8 cellular contexts compared by ENCODE assay signal in the genomic region with DNA sequence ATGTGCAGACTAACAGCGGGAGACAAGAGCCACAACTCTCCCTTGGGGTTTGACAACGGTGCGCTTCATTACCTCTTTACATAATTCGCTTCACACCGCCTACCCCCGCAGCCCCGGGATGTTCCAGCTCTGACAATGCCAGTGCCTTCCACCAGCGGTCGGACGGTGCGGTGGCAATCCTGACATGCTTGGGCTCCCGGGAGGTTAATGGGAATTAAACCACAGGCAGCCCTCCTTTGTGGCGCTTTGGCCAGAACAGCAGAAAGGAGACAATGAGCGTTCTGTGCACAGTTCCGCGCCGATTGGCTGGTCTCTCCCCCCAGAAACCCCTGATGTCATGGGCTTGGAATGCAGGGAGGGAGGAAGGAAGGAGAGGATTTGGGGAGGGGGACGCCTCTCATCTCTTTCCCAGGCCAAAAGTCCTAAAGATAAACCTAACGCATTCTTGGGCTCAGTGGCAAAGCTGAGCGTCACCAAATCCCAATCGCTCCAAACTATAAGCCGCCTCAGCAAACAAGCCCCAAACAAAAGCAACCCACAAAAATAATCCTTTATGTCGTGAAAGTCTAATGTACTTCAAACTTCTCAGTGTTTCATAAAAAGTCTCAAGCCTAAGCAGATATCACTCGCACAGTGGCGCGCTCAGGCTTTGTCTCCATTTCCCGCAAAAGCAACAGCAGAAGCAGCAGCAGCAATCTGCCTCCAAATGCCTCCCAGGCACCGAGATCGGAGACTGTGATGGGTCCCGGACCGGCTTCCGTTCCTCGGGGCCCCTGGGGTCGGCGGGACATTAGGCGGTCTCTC. TPM values are rescaled to one million over a fixed set of nuclear protein-coding genes. Genes with fewer than 3 reads are reported as not detected.
DNase-seq lines count a peak whose midpoint lies in the region; ATAC-seq lines count a peak whose summit lies in the region.

No MANE protein-coding gene starts in this region.

- peak overlapping the region; percentile 69 for H3K4me3 Mint-ChIP-seq in central memory CD8-positive, alpha-beta T cell

- H3K9me3 Mint-ChIP-seq in central memory CD8-positive, alpha-beta T cell = no peaks in the 10 kb centered on the region

- peak overlapping the region; percentile 90 for H3K4me3 ChIP-seq in iPS-18c (ENCODE audit: insufficient read depth, low read depth, low read length)

- H3K36me3 Mint-ChIP-seq in central memory CD8-positive, alpha-beta T cell (ENCODE audit: insufficient read depth) = no peaks in the 10 kb centered on the region

- H3K4me1 Mint-ChIP-seq in central memory CD8-positive, alpha-beta T cell = peaks cover 14% of the 10 kb centered on the region

- DNase-seq in stimulated activated CD4-positive, alpha-beta T cell treated with anti-CD3 and anti-CD28 coated beads, Interleukin-12 subunit alpha, Interleukin-12 subunit beta, amount 100 ng/mL, for 24 hours (ENCODE audit: low read depth in 2 of 2) = peak; percentile 5 to 7
- DNase-seq in stimulated activated CD4-positive, alpha-beta T cell treated with anti-CD3 and anti-CD28 coated beads, Interleukin-4, amount 100 ng/mL, for 24 hours = no peak
- peak; percentile 20 for DNase-seq in HT-29 (ENCODE audit: low spot score)
- DNase-seq in RPMI7951 (ENCODE audit: low read depth) = peak; percentile 94
- no peak for DNase-seq in central memory CD8-positive, alpha-beta T cell (ENCODE audit: low spot score in 2 of 2)
- DNase-seq in retina = peak; percentile 91

- no peak overlapping the region for H3K27ac Mint-ChIP-seq in central memory CD8-positive, alpha-beta T cell (ENCODE audit: low read depth)

- H3K9me3 ChIP-seq in iPS-18c (ENCODE audit: control insufficient read depth, insufficient read depth, low read length) = no peaks in the 10 kb centered on the region

- ATAC-seq in central memory CD8-positive, alpha-beta T cell (replicated peaks; ENCODE audit: extremely low read depth, poor library complexity, severe bottlenecking) = no peak
- no peak for ATAC-seq in HG02623 (IDR thresholded peaks at IDR 0.05; ENCODE audit: unreplicated experiment)

- peaks cover 88% of the 10 kb centered on the region for H3K27me3 Mint-ChIP-seq in central memory CD8-positive, alpha-beta T cell

RNA-seq across cellular contexts. Expression of a gene that starts 1.1 kb away (rescaled TPM):
- total RNA-seq in HT-29 (2014; rRNA removed; shearing (Covaris generic)) = 3.2 and 6.3 TPM in 2 replicates
- total RNA-seq in RPMI7951 (2014; rRNA removed; shearing (Covaris generic)) = 315 and 321 TPM in 2 replicates

Comparison
In these comparisons a context has a peak if more than half of its experiments do, and no peak if none do; other contexts are left out.
1. DNase-seq: peak in stimulated activated CD4-positive, alpha-beta T cell treated with anti-CD3 and anti-CD28 coated beads, Interleukin-12 subunit alpha, Interleukin-12 subunit beta, amount 100 ng/mL, for 24 hours (2 of 2), HT-29 (single experiment), RPMI7951 (single experiment) and retina (single experiment); none in stimulated activated CD4-positive, alpha-beta T cell treated with anti-CD3 and anti-CD28 coated beads, Interleukin-4, amount 100 ng/mL, for 24 hours (single experiment) and central memory CD8-positive, alpha-beta T cell (0 of 2).
2. RNA of a gene that starts 1.1 kb away (total RNA-seq): 315 to 321 TPM in RPMI7951; 3.2 to 6.3 TPM in HT-29; every median in the first group is over 10 times any median in the second.